In genomic region chr12:67428431-67428830, GRCh38 we compare ENCODE assay signal across 21 cellular contexts.
A peak's percentile ranks its signal among the peaks of the same experiment; 100 is the strongest.
DNase-seq lines count a peak whose midpoint lies in the region; ATAC-seq, FAIRE-seq and TF ChIP-seq lines count a peak whose summit lies in the region.
"Had no signal": no experiment of that assay in that cellular context is flagged by ENCODE, and none has a peak within 500 bp of the region (broad histone marks: within the 10 kb centered on the region; RNA-seq: fewer than 3 reads in every experiment).

No MANE protein-coding gene starts in this region.

- TF ChIP-seq CTCF in bronchial epithelial cell (IDR thresholded peaks at IDR 0.05; ENCODE audit: insufficient read depth, low read length, severe bottlenecking), result no peak
- TF ChIP-seq CTCF in dorsolateral prefrontal cortex (IDR thresholded peaks at IDR 0.05 in 54 of 56, conservative IDR thresholded peaks at IDR 0.05 in 2 of 56; ENCODE audit: low read depth in 1 of 56, partially characterized antibody in 56 of 56), result no peak

- H3K18ac ChIP-seq in mesenchymal stem cell (ENCODE audit: low read depth in 1 of 2, low read length in 2 of 2), result no peak overlapping the region

- no peaks in the 10 kb centered on the region for H3K9me3 ChIP-seq in mesenchymal stem cell (ENCODE audit: control insufficient read depth, low read length)
- H3K9me3 ChIP-seq: BE2C had no signal

- H3K4me3 ChIP-seq in bronchial epithelial cell (ENCODE audit: low read depth, low read length) (no peak overlapping the region), mesenchymal stem cell (ENCODE audit: insufficient read depth in 1 of 2, low read depth in 1 of 2, low read length in 2 of 2) (no peak overlapping the region), dorsolateral prefrontal cortex (no peak overlapping the region)
- H3K4me3 ChIP-seq: K562, SK-N-MC had no signal

- H3K9ac ChIP-seq in mesenchymal stem cell (ENCODE audit: low read length), result no peak overlapping the region

- no peak overlapping the region for H3K23ac ChIP-seq in mesenchymal stem cell (ENCODE audit: low read length in 2 of 2)

- WGBS in mesenchymal stem cell, result no CpG with 5 or more reads among the region's 2 CpGs

- no peak overlapping the region for H3K4ac ChIP-seq in mesenchymal stem cell (ENCODE audit: low read depth in 1 of 2, low read length in 2 of 2)

- no peaks in the 10 kb centered on the region for H3K36me3 ChIP-seq in bronchial epithelial cell (ENCODE audit: control insufficient read depth, insufficient read depth, low read length)
- no peaks in the 10 kb centered on the region for H3K36me3 ChIP-seq in mesenchymal stem cell (ENCODE audit: control insufficient read depth in 1 of 2, insufficient read depth in 2 of 2, low read depth in 1 of 2, low read length in 2 of 2)
- H3K36me3 ChIP-seq: BE2C had no signal

- H2AFZ ChIP-seq in mesenchymal stem cell (ENCODE audit: low read depth, low read length), result no peak overlapping the region

- no peak overlapping the region for H3K27ac ChIP-seq in mesenchymal stem cell (ENCODE audit: low read length, poor library complexity, severe bottlenecking)
- no peak overlapping the region for H3K27ac ChIP-seq in dorsolateral prefrontal cortex
- H3K27ac ChIP-seq: 22Rv1, SK-N-MC had no signal

- H4K8ac ChIP-seq in mesenchymal stem cell (ENCODE audit: low read length), result no peak overlapping the region

- DNase-seq in DMS53 (lab: John Stamatoyannopoulos, UW), result peak; percentile 36
- no peak for DNase-seq in DMS53 treated with DMSO at 0.1 percent for 48 hours (lab: John Stamatoyannopoulos, UW; ENCODE audit: unreplicated experiment)
- DNase-seq in bronchial epithelial cell (ENCODE audit: low read depth), result peak; percentile 68
- DNase-seq in mesenchymal stem cell, result no peak
- no peak for DNase-seq in dorsolateral prefrontal cortex
- no peak for DNase-seq in T1000 (lab: John Stamatoyannopoulos, UW)
- DNase-seq: BE2C; CD4-positive, alpha-beta memory T cell; DMS79 treated with DMSO at 0.1 percent for 48 hours; HCEC 1CT; NCI-H1417 treated with DMSO at 0.1 percent for 48 hours; NCI-H2029; NCI-H2171; NCI-H774 had no signal

- H2BK120ac ChIP-seq in mesenchymal stem cell (ENCODE audit: low read depth, low read length), result no peak overlapping the region

- H3K27me3 ChIP-seq in bronchial epithelial cell (ENCODE audit: control insufficient read depth, insufficient read depth, low read length) (no peaks in the 10 kb centered on the region), mesenchymal stem cell (ENCODE audit: control insufficient read depth in 1 of 2, insufficient read depth in 1 of 2, low read length in 2 of 2) (no peaks in the 10 kb centered on the region), dorsolateral prefrontal cortex (peaks cover 0 to 3% (median 0%) of the 10 kb centered on the region in 45 donors)
- H3K27me3 ChIP-seq: BE2C had no signal

- intact Hi-C loops in dorsolateral prefrontal cortex (cut with DNase I), result loop anchor here (5.0 kb wide), 2 partner anchors 224 to 514 kb away; no protein-coding TSS in a partner anchor

- no peak overlapping the region for H2BK5ac ChIP-seq in mesenchymal stem cell (ENCODE audit: low read depth, low read length, poor library complexity, severe bottlenecking)

- H2AK5ac ChIP-seq in mesenchymal stem cell (ENCODE audit: low read length, severe bottlenecking), result peak overlapping the region; percentile 46

- H3K14ac ChIP-seq in mesenchymal stem cell (ENCODE audit: low read length in 2 of 2), result no peak overlapping the region

- H2BK12ac ChIP-seq in mesenchymal stem cell (ENCODE audit: low read length in 2 of 2), result no peak overlapping the region

- peaks cover 3% of the 10 kb centered on the region for H3K4me1 ChIP-seq in mesenchymal stem cell (ENCODE audit: control insufficient read depth, insufficient read depth, low read depth, low read length)
- H3K4me1 ChIP-seq: BE2C had no signal

- FAIRE-seq in bronchial epithelial cell (lab: Jason Lieb, UNC), result no peak
- FAIRE-seq: GM12892, K562 had no signal

- H4K91ac ChIP-seq in mesenchymal stem cell (ENCODE audit: low read length), result no peak overlapping the region

- H3K4me2 ChIP-seq in mesenchymal stem cell (ENCODE audit: low read length, poor library complexity, severe bottlenecking), result no peak overlapping the region

- H3K79me1 ChIP-seq in mesenchymal stem cell (replicated peaks; ENCODE audit: low read length, poor library complexity, severe bottlenecking), result no peaks in the 10 kb centered on the region

- ATAC-seq in HG02623 (IDR thresholded peaks at IDR 0.05; ENCODE audit: unreplicated experiment) (no peak), GM21381 (IDR thresholded peaks at IDR 0.05; ENCODE audit: unreplicated experiment) (no peak)
- ATAC-seq: K562, Right ventricle myocardium inferior had no signal

- H2BK15ac ChIP-seq in mesenchymal stem cell (ENCODE audit: low read depth, poor library complexity, severe bottlenecking), result no peak overlapping the region

Comparison
In these comparisons a context has a peak if more than half of its experiments do, and no peak if none do; other contexts are left out.
1. DNase-seq: peak in DMS53 (single experiment) and bronchial epithelial cell (single experiment); none in DMS53 treated with DMSO at 0.1 percent for 48 hours (single experiment), mesenchymal stem cell (single experiment), dorsolateral prefrontal cortex (0 of 10) and T1000 (single experiment).